8 cellular contexts compared by ENCODE assay signal in the genomic region with DNA sequence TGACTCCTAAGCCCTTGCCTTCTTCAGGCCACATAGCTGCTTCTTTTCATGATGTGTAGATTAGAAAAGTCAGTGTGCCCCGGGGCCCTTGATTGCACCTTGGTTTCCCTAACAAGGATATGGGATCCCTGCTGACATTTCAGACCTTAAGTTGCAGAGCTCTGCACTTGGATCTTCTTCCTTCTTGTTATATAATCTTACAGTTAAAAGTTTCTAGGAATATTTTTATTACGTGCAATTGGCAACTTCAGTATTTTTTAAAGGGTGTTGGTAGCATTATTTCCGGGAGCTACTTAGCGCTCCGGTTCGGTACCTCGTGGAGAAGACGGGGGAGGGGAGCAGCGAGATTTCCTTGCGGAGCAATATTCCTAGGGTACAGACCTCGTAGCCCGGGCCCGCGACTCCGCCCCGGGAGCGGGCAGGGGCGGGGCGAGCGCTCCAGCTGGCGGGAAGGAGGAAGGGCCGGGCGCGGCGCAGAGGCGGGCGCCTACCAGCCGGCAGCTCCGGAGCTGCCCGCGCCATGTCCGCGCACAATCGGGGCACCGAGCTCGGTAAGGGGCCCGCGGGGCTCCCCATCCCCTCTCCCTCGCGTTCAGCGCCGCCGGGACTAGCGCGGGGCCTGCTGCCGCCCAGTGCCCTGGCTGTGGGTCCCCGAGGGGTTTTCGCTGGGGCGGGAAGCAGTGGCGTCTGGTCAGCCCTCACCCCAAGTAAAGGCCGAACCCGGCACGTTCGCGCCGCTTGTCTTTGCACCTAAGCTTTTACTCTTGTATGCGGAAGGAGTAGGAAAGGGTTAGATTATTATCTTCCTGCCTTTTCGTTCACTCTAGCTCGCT.
DNase-seq lines count a peak whose midpoint lies in the region; ATAC-seq and TF ChIP-seq lines count a peak whose summit lies in the region.

Gene DERA, plus strand, starts transcription at position 469 of the 833 bp plus-strand sequence. Its CDS starts 52 bp downstream, at position 521.

- peak; percentile 80 for ATAC-seq in GM18873 (IDR thresholded peaks at IDR 0.05; ENCODE audit: low FRiP score, unreplicated experiment)
- peak; percentile 86 for ATAC-seq in HG03135 (IDR thresholded peaks at IDR 0.05; ENCODE audit: unreplicated experiment)

- H3K27ac ChIP-seq in layer of hippocampus (ENCODE audit: low read depth, low read length): peak within 1 kb of the TSS; percentile 71

- TF ChIP-seq CTCF in AG09319 (IDR thresholded peaks at IDR 0.05; ENCODE audit: low read depth, low read length) (no peak), choroid plexus epithelial cell (conservative IDR thresholded peaks at IDR 0.05; ENCODE audit: low read depth, low read length) (no peak)

- DNase-seq in AG09319 (ENCODE audit: extremely low read depth, low read depth): peak; percentile 27
- DNase-seq in NCI-H2227 (lab: John Stamatoyannopoulos, UW; ENCODE audit: unreplicated experiment): peak; percentile 87
- DNase-seq in activated CD4-positive, alpha-beta T cell treated with anti-CD3 and anti-CD28 coated beads for 24 hours (ENCODE audit: low read depth in 2 of 2): peak; percentile 29 to 41
- peak; percentile 71 for DNase-seq in choroid plexus epithelial cell (ENCODE audit: low read depth)
- DNase-seq in stimulated activated CD4-positive, alpha-beta T cell treated with anti-CD3 and anti-CD28 coated beads, Interleukin-1b, Interleukin-23, amount 100 ng/mL, for 4 hours (ENCODE audit: low read depth in 2 of 2): peak; percentile 29 to 56

- no peaks in the 10 kb centered on the region for H3K27me3 ChIP-seq in layer of hippocampus (ENCODE audit: control insufficient read depth, insufficient read depth, low read length)

- peak within 1 kb of the TSS; percentile 82 for H3K4me3 ChIP-seq in choroid plexus epithelial cell (ENCODE audit: low read depth, low read length)

Comparison
In these comparisons a context has a peak if more than half of its experiments do, and no peak if none do; other contexts are left out.
1. Peak in every context shown above with its lines: DNase-seq, ATAC-seq, H3K4me3 ChIP-seq and H3K27ac ChIP-seq.
2. DNase-seq: peak in every context shown above with its lines; median percentile 87 in NCI-H2227; 71 in choroid plexus epithelial cell; 42 in stimulated activated CD4-positive, alpha-beta T cell treated with anti-CD3 and anti-CD28 coated beads, Interleukin-1b, Interleukin-23, amount 100 ng/mL, for 4 hours; 35 in activated CD4-positive, alpha-beta T cell treated with anti-CD3 and anti-CD28 coated beads for 24 hours; 27 in AG09319.